Comparison of ENCODE assay signal across 1 cellular context in the genomic region with DNA sequence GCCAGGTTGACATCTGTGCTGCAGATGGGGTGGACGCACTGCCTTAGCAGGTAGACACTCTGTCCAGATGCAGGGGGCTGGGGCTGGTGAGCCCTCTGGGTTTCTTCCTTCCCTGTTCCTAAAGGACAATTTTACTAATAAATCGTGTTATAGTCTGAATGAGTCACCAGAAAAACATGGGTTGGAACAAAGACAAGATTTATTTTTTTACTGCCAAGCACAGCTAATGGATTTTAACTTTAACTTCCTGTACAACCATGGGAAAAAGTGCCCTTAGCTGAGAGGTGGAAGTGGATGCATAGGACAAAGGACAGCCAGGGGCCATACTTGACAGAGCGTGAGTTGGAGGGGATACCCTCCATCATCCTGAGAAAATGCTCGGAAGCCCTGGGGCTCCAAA.
TF ChIP-seq lines count a peak whose summit lies in the region.

No MANE protein-coding gene starts in this region.

TF ChIP-seq in GM23338, 12 proteins besides CTCF, POLR2A, EP300 and RAD21 (continued from another document):
- TF ChIP-seq EZH2 (IDR thresholded peaks at IDR 0.05; ENCODE audit: low read depth, unreplicated experiment) (no peak), REST (IDR thresholded peaks at IDR 0.05; ENCODE audit: unreplicated experiment) (no peak), JUNB (IDR thresholded peaks at IDR 0.05; ENCODE audit: unreplicated experiment) (no peak), STAT1 (IDR thresholded peaks at IDR 0.05; ENCODE audit: unreplicated experiment) (no peak), ZNF331 (CRISPR knock-in tag; IDR thresholded peaks at IDR 0.05; ENCODE audit: low read depth) (no peak)
